Comparison of ENCODE assay signal across 1 cellular context in genomic region chrX:24054182-24055042, GRCh38.
TF ChIP-seq lines count a peak whose summit lies in the region.

TSS of gene EIF2S3 (plus strand) at chrX:24054956. CDS start at chrX:24054969, 13 bp downstream.

TF ChIP-seq in HepG2, 621 proteins besides CTCF, POLR2A, EP300 and RAD21 (continued from another document and continues in another):
- TF ChIP-seq ZNF318 (CRISPR knock-in tag; IDR thresholded peaks at IDR 0.05) (no peak), ZNF432 (CRISPR knock-in tag; IDR thresholded peaks at IDR 0.05; ENCODE audit: borderline replicate concordance) (no peak), HIVEP1 (CRISPR knock-in tag; IDR thresholded peaks at IDR 0.05) (peak; percentile 73), JDP2 (CRISPR knock-in tag; IDR thresholded peaks at IDR 0.05; ENCODE audit: borderline replicate concordance) (no peak), CCDC6 (CRISPR knock-in tag; IDR thresholded peaks at IDR 0.05) (no peak), ZNF513 (CRISPR knock-in tag; conservative IDR thresholded peaks at IDR 0.05) (no peak), ZNF10 (CRISPR knock-in tag; IDR thresholded peaks at IDR 0.05; ENCODE audit: borderline replicate concordance, low read depth) (no peak), ZFP62 (CRISPR knock-in tag; IDR thresholded peaks at IDR 0.05) (no peak), SKIL (CRISPR knock-in tag; IDR thresholded peaks at IDR 0.05; ENCODE audit: borderline replicate concordance) (no peak), ZNF350 (CRISPR knock-in tag; IDR thresholded peaks at IDR 0.05; ENCODE audit: borderline replicate concordance, low read depth) (peak; percentile 45; the same call in 1 of the 2 replicates), NR2F2 (IDR thresholded peaks at IDR 0.05; ENCODE audit: borderline replicate concordance, low read depth) (peak; percentile 18; the same call in 1 of the 2 replicates), ZNF121 (CRISPR knock-in tag; IDR thresholded peaks at IDR 0.05) (no peak), SPEN (CRISPR knock-in tag; IDR thresholded peaks at IDR 0.05; ENCODE audit: low read depth) (peak; percentile 75), ZNF576 (CRISPR knock-in tag; IDR thresholded peaks at IDR 0.05) (no peak), ZFP82 (CRISPR knock-in tag; IDR thresholded peaks at IDR 0.05; ENCODE audit: borderline replicate concordance) (no peak), TFDP2 (CRISPR knock-in tag; IDR thresholded peaks at IDR 0.05) (peak; percentile 71; the same call in 1 of the 2 replicates), CENPBD1 (CRISPR knock-in tag; IDR thresholded peaks at IDR 0.05; ENCODE audit: borderline replicate concordance, low read depth) (no peak), MIXL1 (CRISPR knock-in tag; IDR thresholded peaks at IDR 0.05) (no peak), ZNF556 (CRISPR knock-in tag; IDR thresholded peaks at IDR 0.05; ENCODE audit: borderline replicate concordance) (no peak), SNAI1 (CRISPR knock-in tag; IDR thresholded peaks at IDR 0.05; ENCODE audit: borderline replicate concordance) (no peak), NFYC (CRISPR knock-in tag; IDR thresholded peaks at IDR 0.05) (no peak), GZF1 (CRISPR knock-in tag; IDR thresholded peaks at IDR 0.05) (no peak), NFYB (CRISPR knock-in tag; IDR thresholded peaks at IDR 0.05) (no peak), ZFY (CRISPR knock-in tag; IDR thresholded peaks at IDR 0.05) (peak; percentile 57; the same call in 1 of the 2 replicates), TCF7 (IDR thresholded peaks at IDR 0.05; ENCODE audit: low read depth) (no peak), TRIM22 (IDR thresholded peaks at IDR 0.05) (no peak), ZNF772 (CRISPR knock-in tag; IDR thresholded peaks at IDR 0.05) (no peak), ETV5 (CRISPR knock-in tag; IDR thresholded peaks at IDR 0.05; ENCODE audit: borderline replicate concordance) (no peak; the same call in 1 of the 2 replicates), JUND (CRISPR knock-in tag; IDR thresholded peaks at IDR 0.05) (peak; percentile 26; the same call in 1 of the 2 replicates), CBX5 (CRISPR knock-in tag; IDR thresholded peaks at IDR 0.05; ENCODE audit: borderline replicate concordance) (no peak), AGO1 (IDR thresholded peaks at IDR 0.05; ENCODE audit: low read depth, low read length, poor library complexity, severe bottlenecking) (no peak), ZNF30 (CRISPR knock-in tag; IDR thresholded peaks at IDR 0.05) (no peak), ZEB1 (IDR thresholded peaks at IDR 0.05; ENCODE audit: insufficient replicate concordance, low read depth) (no peak), SMAD9 (CRISPR knock-in tag; IDR thresholded peaks at IDR 0.05) (no peak), JUN (CRISPR knock-in tag; IDR thresholded peaks at IDR 0.05) (no peak), ZMAT5 (CRISPR knock-in tag; IDR thresholded peaks at IDR 0.05; ENCODE audit: borderline replicate concordance, low read depth) (no peak), HNRNPH1 (optimal IDR thresholded peaks at IDR 0.05; ENCODE audit: low read depth, low read length) (no peak), ZNF503 (CRISPR knock-in tag; IDR thresholded peaks at IDR 0.05) (0 out of 2 replicates have a peak, but pooled peaks have one; percentile 24), ZBTB14 (CRISPR knock-in tag; IDR thresholded peaks at IDR 0.05) (peak; percentile 52; the same call in 1 of the 2 replicates), ZC3H13 (CRISPR knock-in tag; IDR thresholded peaks at IDR 0.05) (no peak), ZUFSP (CRISPR knock-in tag; IDR thresholded peaks at IDR 0.05; ENCODE audit: borderline replicate concordance) (no peak), ZNF598 (CRISPR knock-in tag; IDR thresholded peaks at IDR 0.05; ENCODE audit: borderline replicate concordance) (no peak)
